8 cellular contexts compared by ENCODE assay signal in the genomic region with DNA sequence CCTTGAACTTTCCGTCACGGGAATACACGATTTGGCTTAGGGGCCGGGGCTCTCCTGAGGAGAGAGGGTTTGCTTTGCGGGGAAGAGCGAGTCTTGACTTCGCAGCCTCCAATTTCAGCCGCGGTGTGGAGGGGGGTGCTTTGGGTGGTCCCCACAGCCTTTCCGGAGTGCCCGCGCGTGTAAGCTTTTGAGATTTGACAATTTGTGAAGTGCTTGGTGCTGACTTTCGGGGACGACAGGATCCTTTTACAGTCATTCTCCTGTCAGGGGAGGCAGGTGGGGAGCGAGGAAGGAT. TPM values are rescaled to one million over a fixed set of nuclear protein-coding genes. Genes with fewer than 3 reads are reported as not detected.
DNase-seq lines count a peak whose midpoint lies in the region; ATAC-seq and TF ChIP-seq lines count a peak whose summit lies in the region.

No MANE protein-coding gene starts in this region.

- no peak for TF ChIP-seq CTCF in GM10248 (IDR thresholded peaks at IDR 0.05; ENCODE audit: control extremely low read depth, extremely low read depth, low read depth, missing control alignments)
- no peak for TF ChIP-seq CTCF in brain microvascular endothelial cell (IDR thresholded peaks at IDR 0.05; ENCODE audit: low read depth, low read length, missing control alignments)
- no peak for TF ChIP-seq CTCF in mesothelial cell of epicardium (IDR thresholded peaks at IDR 0.05; ENCODE audit: unreplicated experiment)

- H3K27me3 Mint-ChIP-seq in mesothelial cell of epicardium (ENCODE audit: low read depth) = no peaks in the 10 kb centered on the region

- peak overlapping the region; percentile 87 for H3K27ac Mint-ChIP-seq in mesothelial cell of epicardium

- under 1% methylated on average over 16 of the region's 16 CpGs for WGBS in urinary bladder

- H3K36me3 ChIP-seq in KOPT-K1 (ENCODE audit: insufficient read depth, low read length) (no peaks in the 10 kb centered on the region), brain microvascular endothelial cell (replicated peaks) (no peaks in the 10 kb centered on the region), urinary bladder (ENCODE audit: insufficient read depth) (no peaks in the 10 kb centered on the region)

- H3K27ac ChIP-seq in KOPT-K1 (ENCODE audit: low read depth, low read length, poor library complexity, severe bottlenecking) (peak overlapping the region; percentile 72), brain microvascular endothelial cell (peak overlapping the region; percentile 58), urinary bladder (ENCODE audit: low read depth) (peak overlapping the region; percentile 85)

- H3K4me3 Mint-ChIP-seq in mesothelial cell of epicardium = peak overlapping the region; percentile 75

- DNase-seq in GM10248 (ENCODE audit: extremely low spot score) = peak; percentile 6
- DNase-seq in brain microvascular endothelial cell = no peak
- DNase-seq in mesothelial cell of epicardium (ENCODE audit: low spot score in 2 of 2, unreplicated experiment in 2 of 2) = no peak
- DNase-seq in dermis blood vessel endothelial cell = no peak
- DNase-seq in OCI-M2 (lab: John Stamatoyannopoulos, UW; ENCODE audit: unreplicated experiment) = no peak

- no peaks in the 10 kb centered on the region for H3K4me1 ChIP-seq in urinary bladder (ENCODE audit: insufficient read depth)

- no peak for ATAC-seq in GM18858 (IDR thresholded peaks at IDR 0.05; ENCODE audit: unreplicated experiment)

- H3K4me1 Mint-ChIP-seq in mesothelial cell of epicardium = peaks cover 14% of the 10 kb centered on the region

- H3K4me3 ChIP-seq in brain microvascular endothelial cell (ENCODE audit: low read depth, low read length) (peak overlapping the region; percentile 73), urinary bladder (ENCODE audit: low read depth, low read length) (peak overlapping the region; percentile 54)

- in situ Hi-C loops in brain microvascular endothelial cell (cut with HindIII; ENCODE audit: low pct_ligation_motif_present, low sequenced_read_pairs) = no loop called here

- no peaks in the 10 kb centered on the region for H3K9me3 ChIP-seq in KOPT-K1 (ENCODE audit: insufficient read depth, low read length, poor library complexity, severe bottlenecking)

- no peaks in the 10 kb centered on the region for H3K27me3 ChIP-seq in brain microvascular endothelial cell (replicated peaks)

- no peaks in the 10 kb centered on the region for H3K9me3 Mint-ChIP-seq in mesothelial cell of epicardium

- H3K36me3 Mint-ChIP-seq in mesothelial cell of epicardium = no peaks in the 10 kb centered on the region

- CTCF ChIA-PET in GM10248 (lab: Yijun Ruan, JAX) = no interaction called here

- POLR2A ChIA-PET in GM10248 (lab: Yijun Ruan, JAX) = interaction anchor here (0.7 kb wide), 1 partner anchor 1030 kb away, joined by 4 read pairs; no protein-coding TSS in a partner anchor

RNA-seq across cellular contexts. Expression of gene SCML1, which starts 0.4 kb away (rescaled TPM):
- 9.8 to 10.7 TPM (median 10.4 TPM) in 3 replicates for total RNA-seq in mesothelial cell of epicardium
- total RNA-seq in urinary bladder = 17.7 TPM
- polyA plus RNA-seq in urinary bladder = 9.0 TPM
- 6.3 and 10.5 TPM in 2 replicates for total RNA-seq in dermis blood vessel endothelial cell
